In the genomic region with DNA sequence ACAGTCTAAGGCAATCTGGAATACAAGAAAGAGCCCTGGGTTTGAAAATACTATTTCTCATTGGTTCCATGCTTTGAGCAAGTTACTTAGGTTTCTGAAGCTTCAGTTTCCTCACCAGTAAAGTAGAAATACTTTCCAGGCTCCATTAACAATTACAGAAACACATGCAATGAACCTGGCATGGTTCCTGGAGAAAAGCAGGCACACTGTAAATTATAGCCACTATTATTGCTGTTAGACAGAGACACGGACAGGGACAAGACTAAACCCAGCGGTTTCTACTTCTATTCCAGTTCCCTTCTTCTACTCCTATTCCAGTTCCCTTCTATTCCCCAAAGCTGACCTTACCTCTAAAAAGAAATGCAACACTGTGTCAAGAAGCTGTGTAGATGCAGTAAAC, we compare ENCODE assay signal across 21 cellular contexts. TPM values are rescaled to one million over a fixed set of nuclear protein-coding genes. Genes with fewer than 3 reads are reported as not detected.
A peak's percentile ranks its signal among the peaks of the same experiment; 100 is the strongest.
DNase-seq lines count a peak whose midpoint lies in the region; ATAC-seq, FAIRE-seq and TF ChIP-seq lines count a peak whose summit lies in the region.
"Had no signal": no experiment of that assay in that cellular context is flagged by ENCODE, and none has a peak within 500 bp of the region (broad histone marks: within the 10 kb centered on the region; RNA-seq: fewer than 3 reads in every experiment).

No MANE protein-coding gene starts in this region.

- intact Hi-C loops in GM12878 (cut with micrococcal nuclease; ENCODE audit: unreplicated experiment) (loop anchor here (5.0 kb wide), 1 partner anchor 36 kb away; no protein-coding TSS in a partner anchor), lower lobe of right lung (cut with DNase I) (no loop called here), vagina (cut with DNase I) (no loop called here), OCI-LY7 (cut with micrococcal nuclease; ENCODE audit: unreplicated experiment) (loop anchor here (10.0 kb wide), 1 partner anchor 473 kb away; no protein-coding TSS in a partner anchor)

- SMC1A ChIA-PET in GM12878 (lab: Charles Lee; ENCODE audit: uncharacterized antibody, unreplicated experiment): interaction anchor here (0.7 to 3.3 kb wide), 13 partner anchors 16 to 130 kb away, joined by 3 to 19 read pairs (median 4); no protein-coding TSS in a partner anchor

- H3K9me3 Mint-ChIP-seq in stimulated activated effector memory CD8-positive, alpha-beta T cell treated with anti-CD3 and anti-CD28 coated beads, Interleukin-12 subunit alpha, Interleukin-12 subunit beta, amount 100 ng/mL, for 72 hours: no peaks in the 10 kb centered on the region
- H3K9me3 Mint-ChIP-seq: T-cell had no signal

- RAD21 ChIA-PET in GM12878 (lab: Charles Lee; ENCODE audit: unreplicated experiment): interaction anchor here (1.1 to 1.8 kb wide), 5 partner anchors 8 to 41 kb away, joined by 3 to 8 read pairs (median 5); no protein-coding TSS in a partner anchor

- peaks cover 9% of the 10 kb centered on the region for H3K4me1 Mint-ChIP-seq in stimulated activated effector memory CD8-positive, alpha-beta T cell treated with anti-CD3 and anti-CD28 coated beads, Interleukin-12 subunit alpha, Interleukin-12 subunit beta, amount 100 ng/mL, for 72 hours

- WGBS in GM12878 (ENCODE audit: insufficient coverage, insufficient replicate concordance, low lambda C conversion rate, missing lambda C conversion rate): 97% methylated on average over 2 of the region's 2 CpGs

- FAIRE-seq in GM12892 (lab: Jason Lieb, UNC) (peak; percentile 27), GM12878 (lab: Jason Lieb, UNC) (no peak)
- FAIRE-seq: H1, RCC 7860 had no signal

- no peak overlapping the region for H3K4me3 ChIP-seq in GM12878
- no peak overlapping the region for H3K4me3 ChIP-seq in lower lobe of right lung
- no peak overlapping the region for H3K4me3 ChIP-seq in vagina
- H3K4me3 ChIP-seq in OCI-LY7 (ENCODE audit: low read depth, low read length, poor library complexity, severe bottlenecking): no peak overlapping the region
- H3K4me3 ChIP-seq: SK-N-MC had no signal

- H3K27me3 ChIP-seq in GM12878 (replicated peaks in 1 of 2; ENCODE audit: control insufficient read depth in 2 of 2, insufficient read depth in 2 of 2, low read length in 1 of 2) (no peaks in the 10 kb centered on the region), lower lobe of right lung (ENCODE audit: low read depth) (no peaks in the 10 kb centered on the region), vagina (no peaks in the 10 kb centered on the region)

- no peak for TF ChIP-seq POLR2A in GM12892 (IDR thresholded peaks at IDR 0.05; ENCODE audit: low read depth, low read length)
- no peak for TF ChIP-seq POLR2A in GM12878 (IDR thresholded peaks at IDR 0.05; ENCODE audit: low read depth, low read length)
- TF ChIP-seq POLR2A in vagina (IDR thresholded peaks at IDR 0.05): no peak

- no peak for TF ChIP-seq RAD21 in GM12878 (IDR thresholded peaks at IDR 0.05; ENCODE audit: insufficient read depth, low read depth, low read length)

- H3K36me3 ChIP-seq in GM12878 (ENCODE audit: control insufficient read depth in 2 of 2, insufficient read depth in 2 of 2, low read length in 1 of 2) (no peaks in the 10 kb centered on the region), lower lobe of right lung (no peaks in the 10 kb centered on the region), vagina (no peaks in the 10 kb centered on the region), OCI-LY7 (ENCODE audit: insufficient read depth, low read length) (no peaks in the 10 kb centered on the region; the same call in 1 of the 2 replicates)

- POLR2A ChIA-PET in GM12878 (lab: Charles Lee) (interaction anchor here (1.1 kb wide), 1 partner anchor 11 kb away, joined by 4 read pairs; no protein-coding TSS in a partner anchor), OCI-LY7 (lab: Charles Lee) (interaction anchor here (0.6 to 1.3 kb wide), 4 partner anchors 21 to 171 kb away, joined by 3 to 5 read pairs (median 4); no protein-coding TSS in a partner anchor)

- CTCF ChIA-PET in GM12878 (lab: Yijun Ruan, JAX): interaction anchor here (0.8 to 2.4 kb wide), 7 partner anchors 33 to 97 kb away, joined by 3 to 17 read pairs (median 6); a partner anchor contains a TSS
- CTCF ChIA-PET in OCI-LY7 (lab: Charles Lee; ENCODE audit: unreplicated experiment): interaction anchor here (0.5 to 1.1 kb wide), 3 partner anchors 12 to 570 kb away, joined by 3 to 4 read pairs (median 3); no protein-coding TSS in a partner anchor

- no peak overlapping the region for H3K4me3 Mint-ChIP-seq in stimulated activated effector memory CD8-positive, alpha-beta T cell treated with anti-CD3 and anti-CD28 coated beads, Interleukin-12 subunit alpha, Interleukin-12 subunit beta, amount 100 ng/mL, for 72 hours
- H3K4me3 Mint-ChIP-seq: T-cell had no signal

- in situ Hi-C loops in GM12878 (cut with MboI): no loop called here

- H4K20me1 ChIP-seq in GM12878 (ENCODE audit: control insufficient read depth, insufficient read depth): no peaks in the 10 kb centered on the region
- peaks cover 29% of the 10 kb centered on the region; the same call in 1 of the 2 replicates for H4K20me1 ChIP-seq in OCI-LY7 (ENCODE audit: insufficient read depth, low read length)

- H3K4me2 ChIP-seq in GM12878 (ENCODE audit: control insufficient read depth, insufficient read depth) (peak overlapping the region; percentile 59), OCI-LY7 (ENCODE audit: low read length) (no peak overlapping the region)

- H3K9ac ChIP-seq in GM12878 (ENCODE audit: control insufficient read depth, insufficient read depth, low read length): peak overlapping the region; percentile 56

- BruUV-seq in GM12878 (replicated peaks; lab: Mats Ljungman, UMichigan) (no TSS peak), OCI-LY7 (replicated peaks; lab: Mats Ljungman, UMichigan) (no TSS peak)

- TF ChIP-seq CTCF in GM12878 (IDR thresholded peaks at IDR 0.05 in 2 of 3, conservative IDR thresholded peaks at IDR 0.05 in 1 of 3; ENCODE audit: control insufficient read depth in 2 of 3, extremely low read depth in 1 of 3, insufficient read depth in 1 of 3, low read depth in 3 of 3, low read length in 3 of 3) (no peak), lower lobe of right lung (IDR thresholded peaks at IDR 0.05) (no peak), vagina (IDR thresholded peaks at IDR 0.05) (no peak), OCI-LY7 (conservative IDR thresholded peaks at IDR 0.05; ENCODE audit: low read length) (no peak)

- peaks cover 5% of the 10 kb centered on the region for H3K36me3 Mint-ChIP-seq in stimulated activated effector memory CD8-positive, alpha-beta T cell treated with anti-CD3 and anti-CD28 coated beads, Interleukin-12 subunit alpha, Interleukin-12 subunit beta, amount 100 ng/mL, for 72 hours

- ATAC-seq in GM12878 (no peak), lower lobe of right lung (no peak)
- ATAC-seq in stimulated activated effector memory CD8-positive, alpha-beta T cell treated with anti-CD3 and anti-CD28 coated beads, Interleukin-12 subunit alpha, Interleukin-12 subunit beta, amount 100 ng/mL, for 72 hours: no peak
- ATAC-seq: T-cell had no signal

- H3K27ac ChIP-seq in GM12878 (ENCODE audit: control insufficient read depth, insufficient read depth): peak overlapping the region; percentile 82
- H3K27ac ChIP-seq in lower lobe of right lung: no peak overlapping the region
- no peak overlapping the region for H3K27ac ChIP-seq in vagina
- no peak overlapping the region for H3K27ac ChIP-seq in OCI-LY7 (ENCODE audit: low read depth, low read length, poor library complexity, severe bottlenecking)
- H3K27ac ChIP-seq: SK-N-MC had no signal

- H2AFZ ChIP-seq in GM12878 (ENCODE audit: control insufficient read depth, low read depth, low read length) (no peak overlapping the region), OCI-LY7 (ENCODE audit: low read length) (no peak overlapping the region)

- no peaks in the 10 kb centered on the region for H3K9me2 ChIP-seq in OCI-LY7 (ENCODE audit: insufficient read depth, low read length)

- H3K9me3 ChIP-seq in GM12878 (replicated peaks; ENCODE audit: control insufficient read depth, insufficient read depth, low read length) (no peaks in the 10 kb centered on the region), lower lobe of right lung (no peaks in the 10 kb centered on the region), vagina (no peaks in the 10 kb centered on the region), OCI-LY7 (ENCODE audit: low read length) (no peaks in the 10 kb centered on the region)

- peak overlapping the region; percentile 9 for H3K27ac Mint-ChIP-seq in stimulated activated effector memory CD8-positive, alpha-beta T cell treated with anti-CD3 and anti-CD28 coated beads, Interleukin-12 subunit alpha, Interleukin-12 subunit beta, amount 100 ng/mL, for 72 hours
- H3K27ac Mint-ChIP-seq: T-cell had no signal

- H3K4me1 ChIP-seq in GM12878 (ENCODE audit: control insufficient read depth, insufficient read depth, low read length): peaks cover 60% of the 10 kb centered on the region
- no peaks in the 10 kb centered on the region for H3K4me1 ChIP-seq in lower lobe of right lung
- peaks cover 15% of the 10 kb centered on the region for H3K4me1 ChIP-seq in vagina
- peaks cover 28% of the 10 kb centered on the region for H3K4me1 ChIP-seq in OCI-LY7 (ENCODE audit: insufficient read depth, low read length, poor library complexity, severe bottlenecking)

- DNase-seq in NCI-H1105 treated with DMSO at 0.1 percent for 48 hours (lab: John Stamatoyannopoulos, UW): peak; percentile 1
- DNase-seq in NCI-H1105 (lab: John Stamatoyannopoulos, UW): no peak
- no peak for DNase-seq in GM12892 (ENCODE audit: insufficient read length)
- no peak for DNase-seq in GM12878 (ENCODE audit: low read depth, low spot score)
- DNase-seq in stimulated activated effector memory CD8-positive, alpha-beta T cell treated with anti-CD3 and anti-CD28 coated beads, Interleukin-12 subunit alpha, Interleukin-12 subunit beta, amount 100 ng/mL, for 72 hours (ENCODE audit: low spot score in 2 of 2): no peak
- DNase-seq in lower lobe of right lung: no peak
- DNase-seq in vagina (ENCODE audit: extremely low spot score in 2 of 2): no peak
- no peak for DNase-seq in OCI-LY7 (ENCODE audit: low spot score)
- DNase-seq: 8988T; GDM1; MV-4-11; NCI-H1436; NCI-H2029; NCI-H345; NCI-H526; NK-92 treated with Interleukin-12 subunit alpha and Interleukin-12 subunit beta, amount 100 ng/mL, for 24 hours; Right ventricle myocardium superior; T-cell had no signal

- TF ChIP-seq EP300 in GM12878 (IDR thresholded peaks at IDR 0.05; ENCODE audit: borderline replicate concordance in 1 of 2, control insufficient read depth in 1 of 2, low read depth in 2 of 2, low read length in 2 of 2): no peak

- no peaks in the 10 kb centered on the region for H3K79me2 ChIP-seq in GM12878 (ENCODE audit: control insufficient read depth, insufficient read depth, low read length)
- H3K79me2 ChIP-seq in OCI-LY7 (ENCODE audit: insufficient read depth, low read depth, low read length): no peaks in the 10 kb centered on the region

RNA-seq across cellular contexts. Expression of a gene that starts 41.2 kb away (rescaled TPM):
- 25.3 TPM for polyA plus RNA-seq in GM12892 (2012; ENCODE audit: missing spikeins)
- 27.1 and 31.0 TPM in 2 replicates for total RNA-seq in GM12878 (2013; cell fraction: nucleolus; rRNA removed)
- total RNA-seq in GM12878 (2014; rRNA removed): 30.6 and 42.0 TPM in 2 replicates
- total RNA-seq in GM12878 (2014; rRNA removed; fragmentation: Illumina TruSeq; extraction: Trizol): 25.4 and 28.2 TPM in 2 replicates
- total RNA-seq in GM12878 (2021): 35.9 and 38.2 TPM in 2 replicates
- 11.8 TPM for polyA plus RNA-seq in GM12878 (2011; ENCODE audit: low read depth)
- 36.7 and 42.8 TPM in 2 replicates for polyA plus RNA-seq in GM12878 (2011; rRNA removed)
- polyA plus RNA-seq in GM12878 (2011; cell fraction: cytosol; rRNA removed): 21.7 and 24.8 TPM in 2 replicates
- 38.5 and 41.2 TPM in 2 replicates for polyA plus RNA-seq in GM12878 (2011; cell fraction: nucleus; rRNA removed)
- polyA plus RNA-seq in GM12878 (2012): 24.8 and 26.1 TPM in 2 replicates
- 28.9 and 31.4 TPM in 2 replicates for polyA plus RNA-seq in GM12878 (2014; fragmentation: Illumina TruSeq; extraction: Trizol)
- 10 to 100 TPM; 15.6 to 28.2 TPM for polyA plus RNA-seq in GM12878 (2014; fragmentation: Nextera tagmentation; extraction: Ambion mirVana)
- polyA plus RNA-seq in GM12878 (2014; rRNA removed): 27.6 and 28.4 TPM in 2 replicates
- polyA plus RNA-seq in GM12878 (2016; fragmentation: Nextera tagmentation; extraction: Ambion mirVana): 10 to 100 TPM; 54.2 to 56.2 TPM
- 26.4 and 26.6 TPM in 2 replicates for polyA minus RNA-seq in GM12878 (2011; rRNA and poly(A)+ RNA removed)
- polyA minus RNA-seq in GM12878 (2011; cell fraction: cytosol; rRNA and poly(A)+ RNA removed): 6.8 TPM in 2 replicates
- 19.9 and 28.6 TPM in 2 replicates for polyA minus RNA-seq in GM12878 (2011; cell fraction: nucleus; rRNA and poly(A)+ RNA removed)
- total RNA-seq in lower lobe of right lung: 18.4 TPM
- total RNA-seq in vagina: 13.3 TPM
- 13.5 and 15.5 TPM in 2 replicates for total RNA-seq in OCI-LY7 (2014; rRNA removed; shearing (Covaris generic))
- total RNA-seq in OCI-LY7 (2022): 12.9 and 15.7 TPM in 2 replicates

RNA-seq across cellular contexts. Expression of a gene that starts 49.3 kb away (rescaled TPM):
- 0.32 TPM for polyA plus RNA-seq in GM12892 (2012; ENCODE audit: missing spikeins)
- total RNA-seq in GM12878 (2013; cell fraction: nucleolus; rRNA removed): not detected in 2 replicates
- total RNA-seq in GM12878 (2014; rRNA removed): not detected in 2 replicates
- not detected in 2 replicates for total RNA-seq in GM12878 (2014; rRNA removed; fragmentation: Illumina TruSeq; extraction: Trizol)
- total RNA-seq in GM12878 (2021): not detected in 2 replicates
- 0.16 TPM for polyA plus RNA-seq in GM12878 (2011; ENCODE audit: low read depth)
- not detected in 2 replicates for polyA plus RNA-seq in GM12878 (2011; rRNA removed)
- polyA plus RNA-seq in GM12878 (2011; cell fraction: cytosol; rRNA removed): not detected in 2 replicates
- not detected in 2 replicates for polyA plus RNA-seq in GM12878 (2011; cell fraction: nucleus; rRNA removed)
- polyA plus RNA-seq in GM12878 (2012): 0.35 and 0.38 TPM in 2 replicates
- polyA plus RNA-seq in GM12878 (2014; fragmentation: Illumina TruSeq; extraction: Trizol): not detected in 2 replicates
- under 1 TPM; 0.10 to 0.20 TPM for polyA plus RNA-seq in GM12878 (2014; fragmentation: Nextera tagmentation; extraction: Ambion mirVana)
- not detected in 2 replicates for polyA plus RNA-seq in GM12878 (2014; rRNA removed)
- under 1 TPM; 0.44 to 0.48 TPM for polyA plus RNA-seq in GM12878 (2016; fragmentation: Nextera tagmentation; extraction: Ambion mirVana)
- polyA minus RNA-seq in GM12878 (2011; rRNA and poly(A)+ RNA removed): not detected in 2 replicates
- not detected in 2 replicates for polyA minus RNA-seq in GM12878 (2011; cell fraction: cytosol; rRNA and poly(A)+ RNA removed)
- polyA minus RNA-seq in GM12878 (2011; cell fraction: nucleus; rRNA and poly(A)+ RNA removed): not detected in 2 replicates
- total RNA-seq in lower lobe of right lung: not detected
- total RNA-seq in vagina: not detected
- not detected in 2 replicates for total RNA-seq in OCI-LY7 (2014; rRNA removed; shearing (Covaris generic))
- not detected in 2 replicates for total RNA-seq in OCI-LY7 (2022)
- total RNA-seq: H1, T-cell had no signal

Comparison
In these comparisons a context has a peak if more than half of its experiments do, and no peak if none do; other contexts are left out.
1. intact Hi-C loops: an anchor here in GM12878 (5.0 kb wide) and OCI-LY7 (10.0 kb wide); none called in lower lobe of right lung and vagina.